In the genomic region with DNA sequence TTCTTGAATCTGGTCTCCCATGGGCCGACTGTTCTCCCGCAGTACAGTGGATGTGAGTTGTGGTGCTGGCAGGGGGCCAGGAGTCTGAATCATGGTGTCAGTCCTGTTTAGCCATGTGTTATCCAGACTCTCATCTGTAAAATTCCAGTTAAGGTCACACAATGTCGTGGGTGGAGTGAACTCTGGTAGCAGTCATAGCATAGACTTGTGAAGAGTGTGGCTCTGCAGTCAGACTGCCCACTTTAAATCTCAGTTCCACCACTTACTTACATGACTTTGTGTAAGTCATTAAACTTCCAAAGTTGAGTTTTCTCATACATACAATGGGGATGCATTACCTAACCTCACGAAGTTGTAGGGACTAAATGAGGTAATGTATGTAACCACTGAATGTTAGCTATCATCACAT, we compare ENCODE assay signal across 9 cellular contexts.
DNase-seq lines count a peak whose midpoint lies in the region; ATAC-seq and TF ChIP-seq lines count a peak whose summit lies in the region.
"Had no signal": no experiment of that assay in that cellular context is flagged by ENCODE, and none has a peak within 500 bp of the region (broad histone marks: within the 10 kb centered on the region; RNA-seq: fewer than 3 reads in every experiment).

No MANE protein-coding gene starts in this region.

- H3K27ac ChIP-seq in upper lobe of left lung (peak overlapping the region; percentile 18 to 27 (median 22)), WERI-Rb-1 (no peak overlapping the region)

- peak; percentile 58 for DNase-seq in ACHN
- DNase-seq in HT1080 (ENCODE audit: low read depth): peak; percentile 77
- peak; percentile 92 for DNase-seq in astrocyte of the spinal cord (ENCODE audit: low read depth, low spot score)
- DNase-seq in left colon: peak; percentile 93
- DNase-seq in upper lobe of left lung: peak in 1 of 2 donors; percentile 89
- no peak for DNase-seq in WERI-Rb-1
- DNase-seq in AML-193 (lab: John Stamatoyannopoulos, UW): no peak
- no peak for DNase-seq in RPMI8226

- H3K9me3 ChIP-seq in upper lobe of left lung (no peaks in the 10 kb centered on the region), WERI-Rb-1 (ENCODE audit: severe bottlenecking) (no peaks in the 10 kb centered on the region)

- H3K36me3 ChIP-seq in upper lobe of left lung: peaks cover 0 to 47% (median 11%) of the 10 kb centered on the region in 4 donors
- peaks cover 33% of the 10 kb centered on the region for H3K36me3 ChIP-seq in WERI-Rb-1

- H3K27me3 ChIP-seq in upper lobe of left lung (no peaks in the 10 kb centered on the region), WERI-Rb-1 (ENCODE audit: insufficient read depth, low read depth, severe bottlenecking) (no peaks in the 10 kb centered on the region)

- ATAC-seq in left colon (peak; percentile 93), upper lobe of left lung (ENCODE audit: low FRiP score in 2 of 2) (peak; percentile 87 to 92)
- ATAC-seq: GM12878 had no signal

- in situ Hi-C loops in ACHN (cut with HindIII; ENCODE audit: low pct_ligation_motif_present, low pct_unique_long_range_greater_than_20kb, low sequenced_read_pairs): no loop called here
- in situ Hi-C loops in astrocyte of the spinal cord (cut with HindIII; ENCODE audit: low sequenced_read_pairs): no loop called here

- TF ChIP-seq POLR2A in upper lobe of left lung (IDR thresholded peaks at IDR 0.05): no peak

- H3K4me1 ChIP-seq in upper lobe of left lung: peaks cover 0 to 12% (median 9%) of the 10 kb centered on the region in 4 donors

- H3K4me3 ChIP-seq in astrocyte of the spinal cord (ENCODE audit: low read depth, low read length): no peak overlapping the region
- H3K4me3 ChIP-seq in upper lobe of left lung: no peak overlapping the region
- no peak overlapping the region for H3K4me3 ChIP-seq in WERI-Rb-1 (ENCODE audit: low read depth, low read length)
- H3K4me3 ChIP-seq: GM12878 had no signal

- TF ChIP-seq CTCF in astrocyte of the spinal cord (IDR thresholded peaks at IDR 0.05; ENCODE audit: low read depth, low read length) (no peak), upper lobe of left lung (IDR thresholded peaks at IDR 0.05) (no peak), WERI-Rb-1 (IDR thresholded peaks at IDR 0.05; ENCODE audit: low read depth, low read length) (no peak)

- peak in 1 of 4 donors; percentile 18 for TF ChIP-seq EP300 in upper lobe of left lung (IDR thresholded peaks at IDR 0.05)

- intact Hi-C loops in left colon (cut with DNase I, micrococcal nuclease): no loop called here

- 46 to 53% methylated on average over 4 of the region's 4 CpGs for WGBS in upper lobe of left lung, 2 donors

Comparison
In these comparisons a context has a peak if more than half of its experiments do, and no peak if none do; other contexts are left out.
1. DNase-seq: peak in ACHN (single experiment), HT1080 (single experiment), astrocyte of the spinal cord (single experiment) and left colon (2 of 2); none in WERI-Rb-1 (single experiment), AML-193 (0 of 2) and RPMI8226 (single experiment).